In genomic region chr3:41698931-41699330, GRCh38 we compare ENCODE assay signal across 30 cellular contexts.
"Had no signal": no experiment of that assay in that cellular context is flagged by ENCODE, and none has a peak within 500 bp of the region (broad histone marks: within the 10 kb centered on the region; RNA-seq: fewer than 3 reads in every experiment).

No MANE protein-coding gene starts in this region.

- H3K27ac ChIP-seq: adrenal gland, body of pancreas, cardiac muscle cell, colonic mucosa, epithelial cell of prostate, esophagus squamous epithelium had no signal

- H3K36me3 ChIP-seq: adrenal gland, cardiac muscle cell, colonic mucosa, esophagus squamous epithelium had no signal

- H3K9me3 ChIP-seq: adrenal gland, body of pancreas, colonic mucosa, esophagus squamous epithelium had no signal

- H3K4me1 ChIP-seq: adrenal gland, body of pancreas, colonic mucosa, esophagus squamous epithelium had no signal

- ATAC-seq: activated CD4-positive, alpha-beta T cell treated with anti-CD3 and anti-CD28 coated beads for 36 hours; activated CD8-positive, alpha-beta memory T cell treated with anti-CD3 and anti-CD28 coated beads, Interleukin-2, amount 10 ng/mL, durations not matched to agents 7 days and 5 days; activated CD8-positive, alpha-beta T cell treated with anti-CD3 and anti-CD28 coated beads, Interleukin-2, amount 10 ng/mL, durations not matched to agents 7 days and 5 days; activated naive CD8-positive, alpha-beta T cell treated with anti-CD3 and anti-CD28 coated beads, Interleukin-2, amount 50 U/mL, for 24 hours; body of pancreas had no signal

- H3K27me3 ChIP-seq: adrenal gland, body of pancreas, cardiac muscle cell, colonic mucosa, esophagus squamous epithelium had no signal

- H3K4me3 ChIP-seq: adrenal gland, body of pancreas, cardiac muscle cell, colonic mucosa, esophagus squamous epithelium had no signal

- FAIRE-seq: endometrium, frontal cortex had no signal

- DNase-seq: activated CD4-positive, alpha-beta memory T cell treated with anti-CD3 and anti-CD28 coated beads for 36 hours; activated CD4-positive, alpha-beta T cell treated with anti-CD3 and anti-CD28 coated beads for 36 hours; activated CD4-positive, alpha-beta T cell treated with anti-CD3 and anti-CD28 coated beads, Interleukin-2, amount 10 ng/mL, durations not matched to agents 24 days and 14 days; activated CD4-positive, CD25-positive, alpha-beta regulatory T cell; activated CD4-positive, CD25-positive, alpha-beta regulatory T cell treated with anti-CD3 and anti-CD28 coated beads, Interleukin-2, amount 50 U/mL, for 72 hours; activated CD8-positive, alpha-beta memory T cell treated with anti-CD3 and anti-CD28 coated beads, Interleukin-2, amount 10 ng/mL, durations not matched to agents 7 days and 5 days; activated CD8-positive, alpha-beta memory T cell treated with anti-CD3 and anti-CD28 coated beads, Interleukin-2, amount 50 U/mL, for 4 hours; activated CD8-positive, alpha-beta T cell treated with anti-CD3 and anti-CD28 coated beads, Interleukin-2, amount 10 ng/mL, durations not matched to agents 7 days and 5 days; activated effector memory CD4-positive, alpha-beta T cell treated with anti-CD3 and anti-CD28 coated beads, Interleukin-2, amount 50 U/mL, for 16 hours; activated naive CD4-positive, alpha-beta T cell treated with anti-CD3 and anti-CD28 coated beads for 36 hours; activated naive CD8-positive, alpha-beta T cell treated with anti-CD3 and anti-CD28 coated beads for 36 hours; activated naive CD8-positive, alpha-beta T cell treated with anti-CD3 and anti-CD28 coated beads, Interleukin-2, amount 50 U/mL, for 24 hours; activated T-cell treated with anti-CD3 and anti-CD28 coated beads, Interleukin-2, amount 50 U/mL, for 1 hour; activated T-cell treated with anti-CD3 and anti-CD28 coated beads, Interleukin-2, amount 50 U/mL, for 48 hours; adrenal gland; amygdala; aorta; body of pancreas; central memory CD4-positive, alpha-beta T cell; cerebellar nuclear complex; colonic mucosa; effector CD8-positive, alpha-beta T cell; esophagus squamous epithelium; foreskin fibroblast; head of caudate nucleus; hippocampal formation had no signal
